3 cellular contexts compared by ENCODE assay signal in genomic region chr17:47170710-47171109, GRCh38.
A peak's percentile ranks its signal among the peaks of the same experiment; 100 is the strongest.
TF ChIP-seq lines count a peak whose summit lies in the region.

No MANE protein-coding gene starts in this region.

TF ChIP-seq in HEK293, 187 proteins besides CTCF, POLR2A, EP300 and RAD21:
- no peak for TF ChIP-seq FEZF1 (tag by site-specific recombination; IDR thresholded peaks at IDR 0.05)
- peak; percentile 88 for TF ChIP-seq ZNF121 (tag by site-specific recombination; IDR thresholded peaks at IDR 0.05)
- TF ChIP-seq ZNF747 (tag by site-specific recombination; IDR thresholded peaks at IDR 0.05): no peak
- TF ChIP-seq ZNF521 (tag by site-specific recombination; IDR thresholded peaks at IDR 0.05): no peak

TF ChIP-seq in K562, 482 proteins besides CTCF, POLR2A, EP300 and RAD21:
- TF ChIP-seq ZNF586 (CRISPR knock-in tag; conservative IDR thresholded peaks at IDR 0.05) (no peak), ATF1 (CRISPR knock-in tag; IDR thresholded peaks at IDR 0.05) (no peak), ATF1 (tag; IDR thresholded peaks at IDR 0.05) (no peak), KDM2B (CRISPR knock-in tag; IDR thresholded peaks at IDR 0.05) (no peak), ELF2 (CRISPR knock-in tag; IDR thresholded peaks at IDR 0.05) (no peak), ZNF121 (CRISPR knock-in tag; conservative IDR thresholded peaks at IDR 0.05) (peak; percentile 88)

TF ChIP-seq in SK-N-SH, 30 proteins besides CTCF, POLR2A, EP300 and RAD21:
- TF ChIP-seq RFX5 (IDR thresholded peaks at IDR 0.05; ENCODE audit: low read length) (no peak), CHD2 (IDR thresholded peaks at IDR 0.05; ENCODE audit: low read length, partially characterized antibody) (no peak), TAF1 (IDR thresholded peaks at IDR 0.05; ENCODE audit: borderline replicate concordance, low read depth, low read length) (no peak), FOXJ3 (CRISPR knock-in tag; IDR thresholded peaks at IDR 0.05) (no peak), ZBTB33 (IDR thresholded peaks at IDR 0.05; ENCODE audit: borderline replicate concordance, low read depth) (no peak), POLR2AphosphoS5 (IDR thresholded peaks at IDR 0.05; ENCODE audit: low read depth, low read length) (no peak), USF2 (IDR thresholded peaks at IDR 0.05; ENCODE audit: borderline replicate concordance, low read depth, low read length) (no peak), GABPA (IDR thresholded peaks at IDR 0.05; ENCODE audit: low read depth) (no peak), MXI1 (IDR thresholded peaks at IDR 0.05; ENCODE audit: low read depth, low read length) (no peak), RXRA (IDR thresholded peaks at IDR 0.05; ENCODE audit: borderline replicate concordance, low read depth) (no peak), ELF1 (IDR thresholded peaks at IDR 0.05) (no peak), IRF3 (IDR thresholded peaks at IDR 0.05; ENCODE audit: low read depth, low read length) (no peak), RCOR1 (IDR thresholded peaks at IDR 0.05; ENCODE audit: low read length) (no peak), EZH2phosphoT487 (IDR thresholded peaks at IDR 0.05; ENCODE audit: borderline replicate concordance, low read depth) (no peak)
TF ChIP-seq in SK-N-SH: peak in this region for 0.
